In genomic region chr7:85928500-85928899, GRCh38 we compare ENCODE assay signal across 27 cellular contexts.
DNase-seq lines count a peak whose midpoint lies in the region; ATAC-seq and TF ChIP-seq lines count a peak whose summit lies in the region.
"Had no signal": no experiment of that assay in that cellular context is flagged by ENCODE, and none has a peak within 500 bp of the region (broad histone marks: within the 10 kb centered on the region; RNA-seq: fewer than 3 reads in every experiment).

No MANE protein-coding gene starts in this region.

- peak overlapping the region; percentile 50 for H3K4me3 Mint-ChIP-seq in WTC11
- H3K4me3 Mint-ChIP-seq: CD14-positive monocyte; CD8-positive, alpha-beta memory T cell; HFFc6 had no signal

- CTCF ChIA-PET in WTC11 (lab: Charles Lee), result no interaction called here

- no peak overlapping the region for H3K4me3 ChIP-seq in H7 (ENCODE audit: insufficient read depth, low read depth, low read length)
- H3K4me3 ChIP-seq: HAP-1 had no signal

- peaks cover 27% of the 10 kb centered on the region for H3K36me3 Mint-ChIP-seq in WTC11
- H3K36me3 Mint-ChIP-seq: CD14-positive monocyte; CD8-positive, alpha-beta memory T cell had no signal

- TF ChIP-seq CTCF in WTC11 (IDR thresholded peaks at IDR 0.05), result no peak

- POLR2A ChIA-PET in WTC11 (lab: Charles Lee), result no interaction called here

- H3K4me1 Mint-ChIP-seq in WTC11, result peaks cover 48% of the 10 kb centered on the region
- H3K4me1 Mint-ChIP-seq: CD14-positive monocyte; CD8-positive, alpha-beta memory T cell had no signal

- H3K27ac Mint-ChIP-seq in WTC11, result peak overlapping the region; percentile 91
- H3K27ac Mint-ChIP-seq: CD14-positive monocyte; CD8-positive, alpha-beta memory T cell; HFFc6 had no signal

- no peaks in the 10 kb centered on the region for H3K36me3 ChIP-seq in H7 (replicated peaks; ENCODE audit: control insufficient read depth, insufficient read depth, low read length)
- H3K36me3 ChIP-seq: BE2C, HAP-1 had no signal

- no peaks in the 10 kb centered on the region for H3K27me3 ChIP-seq in H7 (ENCODE audit: control insufficient read depth, insufficient read depth, low read length)
- H3K27me3 ChIP-seq: BE2C had no signal

- peaks cover 25% of the 10 kb centered on the region for H3K9me3 Mint-ChIP-seq in WTC11

- DNase-seq in H7, result peak; percentile 6
- DNase-seq in WTC11 (ENCODE audit: low spot score), result no peak
- DNase-seq in iPS DF 4.7 (ENCODE audit: extremely low read depth, low spot score), result peak; percentile 16
- peak; percentile 29 for DNase-seq in middle frontal gyrus (ENCODE audit: extremely low spot score, low spot score)
- no peak for DNase-seq in activated CD8-positive, alpha-beta memory T cell treated with anti-CD3 and anti-CD28 coated beads for 24 hours
- DNase-seq in activated CD4-positive, alpha-beta T cell treated with anti-CD3 and anti-CD28 coated beads, Interleukin-2, amount 50 U/mL, for 4 hours, result no peak
- DNase-seq in HUDEP-2 (lab: John Stamatoyannopoulos, UW; ENCODE audit: unreplicated experiment in 76 of 76), result no peak
- DNase-seq: 8988T; ACHN; BE2C; CD8-positive, alpha-beta memory T cell; DMS 273 treated with DMSO at 0.1 percent for 48 hours; DMS79; GF-D8; HFFc6; KBM-7; MV-4-11; NCI-H1105; NCI-H1436 treated with DMSO at 0.1 percent for 48 hours; NCI-H187 treated with DMSO at 0.1 percent for 48 hours; NCI-H524; NCI-H774; PC-3; SK-N-SH had no signal

- H3K27me3 Mint-ChIP-seq in WTC11 (ENCODE audit: low read depth), result no peaks in the 10 kb centered on the region; the same call in 1 of the 2 replicates
- H3K27me3 Mint-ChIP-seq: CD8-positive, alpha-beta memory T cell had no signal

- ATAC-seq in WTC11 (peak; percentile 83), HG02763 (IDR thresholded peaks at IDR 0.05; ENCODE audit: unreplicated experiment) (no peak)
- ATAC-seq: PC-3 had no signal

TF ChIP-seq in WTC11, 78 proteins besides CTCF, POLR2A, EP300 and RAD21:
- no peak for TF ChIP-seq USF2 (CRISPR knock-in tag; IDR thresholded peaks at IDR 0.05)
- no peak for TF ChIP-seq STAT6 (CRISPR knock-in tag; conservative IDR thresholded peaks at IDR 0.05; ENCODE audit: low read depth)
- TF ChIP-seq ETV6 (CRISPR knock-in tag; IDR thresholded peaks at IDR 0.05), result no peak
- 0 out of 2 replicates have a peak, but pooled peaks have one; percentile 25 for TF ChIP-seq TEAD1 (CRISPR knock-in tag; IDR thresholded peaks at IDR 0.05)
- no peak for TF ChIP-seq ZNF671 (CRISPR knock-in tag; IDR thresholded peaks at IDR 0.05)
- TF ChIP-seq CREM (CRISPR knock-in tag; IDR thresholded peaks at IDR 0.05), result no peak

Comparison
In these comparisons a context has a peak if more than half of its experiments do, and no peak if none do; other contexts are left out.
1. DNase-seq: peak in H7 (single experiment), iPS DF 4.7 (single experiment) and middle frontal gyrus (single experiment); none in WTC11 (single experiment), activated CD8-positive, alpha-beta memory T cell treated with anti-CD3 and anti-CD28 coated beads for 24 hours (single experiment), activated CD4-positive, alpha-beta T cell treated with anti-CD3 and anti-CD28 coated beads, Interleukin-2, amount 50 U/mL, for 4 hours (0 of 2) and HUDEP-2 (0 of 76).